In the genomic region with DNA sequence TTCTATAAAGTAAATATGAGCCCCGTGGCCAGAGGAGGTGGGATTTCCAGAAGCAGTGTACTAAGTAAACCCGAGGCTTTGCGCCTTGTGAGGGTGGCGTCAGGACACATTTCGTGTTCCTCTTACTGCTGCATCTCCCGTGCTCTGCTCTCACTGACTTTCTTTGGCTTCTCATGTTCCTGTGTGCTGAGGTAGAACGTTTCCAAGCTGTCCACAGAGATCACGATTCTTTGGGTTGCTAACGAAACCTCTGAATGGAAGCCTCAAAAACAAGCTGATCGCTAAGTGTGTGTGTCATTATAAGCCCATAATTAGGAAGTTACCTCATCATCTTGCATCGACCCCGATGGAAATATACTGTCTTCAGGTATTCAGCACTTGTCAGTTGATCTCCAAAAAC, we compare ENCODE assay signal across 11 cellular contexts.
DNase-seq lines count a peak whose midpoint lies in the region; ATAC-seq lines count a peak whose summit lies in the region.
"Had no signal": no experiment of that assay in that cellular context is flagged by ENCODE, and none has a peak within 500 bp of the region (broad histone marks: within the 10 kb centered on the region; RNA-seq: fewer than 3 reads in every experiment).

No MANE protein-coding gene starts in this region.

- H3K27me3 Mint-ChIP-seq in activated CD8-positive, alpha-beta memory T cell treated with anti-CD3 and anti-CD28 coated beads, Interleukin-2, amount 10 ng/mL, durations not matched to agents 7 days and 5 days: no peaks in the 10 kb centered on the region
- H3K27me3 Mint-ChIP-seq in T-helper 2 cell treated with Interferon-gamma antibody and Interleukin-4, amounts not matched to agents 5 μg/mL and 100 μg/mL, for 36 hours (ENCODE audit: low read depth): no peaks in the 10 kb centered on the region
- H3K27me3 Mint-ChIP-seq in stimulated activated naive CD8-positive, alpha-beta T cell treated with anti-CD3 and anti-CD28 coated beads, Interleukin-15, Interleukin-2, amounts not matched to agents 100 ng/mL and 50 ng/mL, for 24 hours: no peaks in the 10 kb centered on the region

- H3K4me3 ChIP-seq in effector memory CD4-positive, alpha-beta T cell (ENCODE audit: insufficient read depth, low read depth, low read length, poor library complexity, severe bottlenecking): peak overlapping the region; percentile 8
- H3K4me3 ChIP-seq: tibial nerve had no signal

- H3K9me3 Mint-ChIP-seq in activated CD8-positive, alpha-beta memory T cell treated with anti-CD3 and anti-CD28 coated beads, Interleukin-2, amount 10 ng/mL, durations not matched to agents 7 days and 5 days (ENCODE audit: low read depth): no peaks in the 10 kb centered on the region
- H3K9me3 Mint-ChIP-seq in T-helper 2 cell treated with Interferon-gamma antibody and Interleukin-4, amounts not matched to agents 5 μg/mL and 100 μg/mL, for 36 hours: no peaks in the 10 kb centered on the region
- no peaks in the 10 kb centered on the region for H3K9me3 Mint-ChIP-seq in stimulated activated naive CD8-positive, alpha-beta T cell treated with anti-CD3 and anti-CD28 coated beads, Interleukin-15, Interleukin-2, amounts not matched to agents 100 ng/mL and 50 ng/mL, for 24 hours

- H3K27ac Mint-ChIP-seq in activated CD8-positive, alpha-beta memory T cell treated with anti-CD3 and anti-CD28 coated beads, Interleukin-2, amount 10 ng/mL, durations not matched to agents 7 days and 5 days: peak overlapping the region; percentile 97
- H3K27ac Mint-ChIP-seq in T-helper 2 cell treated with Interferon-gamma antibody and Interleukin-4, amounts not matched to agents 5 μg/mL and 100 μg/mL, for 36 hours: peak overlapping the region; percentile 95
- H3K27ac Mint-ChIP-seq in stimulated activated naive CD8-positive, alpha-beta T cell treated with anti-CD3 and anti-CD28 coated beads, Interleukin-15, Interleukin-2, amounts not matched to agents 100 ng/mL and 50 ng/mL, for 24 hours: peak overlapping the region; percentile 94

- peak; percentile 70 for DNase-seq in activated CD8-positive, alpha-beta memory T cell treated with anti-CD3 and anti-CD28 coated beads, Interleukin-2, amount 10 ng/mL, durations not matched to agents 7 days and 5 days
- no peak for DNase-seq in activated CD8-positive, alpha-beta memory T cell treated with anti-CD3 and anti-CD28 coated beads, Interleukin-2, amount 50 U/mL, for 4 hours
- DNase-seq in T-helper 2 cell treated with Interferon-gamma antibody and Interleukin-4, amounts not matched to agents 5 μg/mL and 100 μg/mL, for 36 hours (ENCODE audit: low spot score): peak; percentile 29
- peak in 2 of 3 donors; percentile 22 to 58 for DNase-seq in effector memory CD4-positive, alpha-beta T cell
- DNase-seq in globus pallidus (ENCODE audit: low spot score) (no peak), retina (no peak)
- no peak for DNase-seq in NK-92 treated with Interleukin-12 subunit alpha and Interleukin-12 subunit beta, amount 100 ng/mL, for 24 hours (lab: John Stamatoyannopoulos, UW)
- DNase-seq: NCI-H1694; stimulated activated CD4-positive, alpha-beta T cell treated with anti-CD3 and anti-CD28 coated beads, Interleukin-4, amount 100 ng/mL, for 24 hours had no signal

- H3K36me3 Mint-ChIP-seq in activated CD8-positive, alpha-beta memory T cell treated with anti-CD3 and anti-CD28 coated beads, Interleukin-2, amount 10 ng/mL, durations not matched to agents 7 days and 5 days: no peaks in the 10 kb centered on the region
- no peaks in the 10 kb centered on the region for H3K36me3 Mint-ChIP-seq in T-helper 2 cell treated with Interferon-gamma antibody and Interleukin-4, amounts not matched to agents 5 μg/mL and 100 μg/mL, for 36 hours (ENCODE audit: low read depth)
- no peaks in the 10 kb centered on the region for H3K36me3 Mint-ChIP-seq in stimulated activated naive CD8-positive, alpha-beta T cell treated with anti-CD3 and anti-CD28 coated beads, Interleukin-15, Interleukin-2, amounts not matched to agents 100 ng/mL and 50 ng/mL, for 24 hours (ENCODE audit: low read depth)

- H3K27me3 ChIP-seq in effector memory CD4-positive, alpha-beta T cell (replicated peaks; ENCODE audit: control insufficient read depth, insufficient read depth, low read length, poor library complexity, severe bottlenecking): no peaks in the 10 kb centered on the region
- H3K27me3 ChIP-seq: tibial nerve had no signal

- peaks cover 84% of the 10 kb centered on the region for H3K4me1 Mint-ChIP-seq in activated CD8-positive, alpha-beta memory T cell treated with anti-CD3 and anti-CD28 coated beads, Interleukin-2, amount 10 ng/mL, durations not matched to agents 7 days and 5 days
- peaks cover 88% of the 10 kb centered on the region for H3K4me1 Mint-ChIP-seq in T-helper 2 cell treated with Interferon-gamma antibody and Interleukin-4, amounts not matched to agents 5 μg/mL and 100 μg/mL, for 36 hours (ENCODE audit: low read depth)
- peaks cover 94% of the 10 kb centered on the region for H3K4me1 Mint-ChIP-seq in stimulated activated naive CD8-positive, alpha-beta T cell treated with anti-CD3 and anti-CD28 coated beads, Interleukin-15, Interleukin-2, amounts not matched to agents 100 ng/mL and 50 ng/mL, for 24 hours (ENCODE audit: low read depth)

- peak; percentile 57 for ATAC-seq in activated CD8-positive, alpha-beta memory T cell treated with anti-CD3 and anti-CD28 coated beads, Interleukin-2, amount 10 ng/mL, durations not matched to agents 7 days and 5 days

- H3K27ac ChIP-seq in effector memory CD4-positive, alpha-beta T cell (ENCODE audit: insufficient read depth, low read length, poor library complexity, severe bottlenecking): peak overlapping the region; percentile 94

- no peaks in the 10 kb centered on the region for H3K9me3 ChIP-seq in effector memory CD4-positive, alpha-beta T cell (ENCODE audit: control insufficient read depth, low read length)
- H3K9me3 ChIP-seq: tibial nerve had no signal

- H3K36me3 ChIP-seq in effector memory CD4-positive, alpha-beta T cell (ENCODE audit: control insufficient read depth, insufficient read depth, low read length): no peaks in the 10 kb centered on the region
- H3K36me3 ChIP-seq: tibial nerve had no signal

- H3K4me1 ChIP-seq in effector memory CD4-positive, alpha-beta T cell (ENCODE audit: control insufficient read depth, insufficient read depth, low read length, poor library complexity, severe bottlenecking): peaks cover 96% of the 10 kb centered on the region

- H3K4me3 Mint-ChIP-seq in activated CD8-positive, alpha-beta memory T cell treated with anti-CD3 and anti-CD28 coated beads, Interleukin-2, amount 10 ng/mL, durations not matched to agents 7 days and 5 days: peak overlapping the region; percentile 75
- H3K4me3 Mint-ChIP-seq in T-helper 2 cell treated with Interferon-gamma antibody and Interleukin-4, amounts not matched to agents 5 μg/mL and 100 μg/mL, for 36 hours: peak overlapping the region; percentile 84
- peak overlapping the region; percentile 85 for H3K4me3 Mint-ChIP-seq in stimulated activated naive CD8-positive, alpha-beta T cell treated with anti-CD3 and anti-CD28 coated beads, Interleukin-15, Interleukin-2, amounts not matched to agents 100 ng/mL and 50 ng/mL, for 24 hours

- CTCF ChIA-PET in activated CD8-positive, alpha-beta memory T cell treated with anti-CD3 and anti-CD28 coated beads, Interleukin-2, amount 10 ng/mL, durations not matched to agents 7 days and 5 days (lab: Charles Lee): interaction anchor here (1.0 to 8.1 kb wide), 6 partner anchors 10 to 37 kb away, joined by 3 to 189 read pairs (median 12); no protein-coding TSS in a partner anchor

Comparison
In these comparisons a context has a peak if more than half of its experiments do, and no peak if none do; other contexts are left out.
1. DNase-seq: peak in activated CD8-positive, alpha-beta memory T cell treated with anti-CD3 and anti-CD28 coated beads, Interleukin-2, amount 10 ng/mL, durations not matched to agents 7 days and 5 days (single experiment), T-helper 2 cell treated with Interferon-gamma antibody and Interleukin-4, amounts not matched to agents 5 μg/mL and 100 μg/mL, for 36 hours (single experiment) and effector memory CD4-positive, alpha-beta T cell (2 of 3); none in activated CD8-positive, alpha-beta memory T cell treated with anti-CD3 and anti-CD28 coated beads, Interleukin-2, amount 50 U/mL, for 4 hours (single experiment), globus pallidus (single experiment), retina (single experiment) and NK-92 treated with Interleukin-12 subunit alpha and Interleukin-12 subunit beta, amount 100 ng/mL, for 24 hours (single experiment).
2. Peak in every context shown above with its lines, with median percentiles within 50 percentile points of each other: H3K27ac Mint-ChIP-seq and H3K4me3 Mint-ChIP-seq.